ENCODE assay signal across 2 cellular contexts in the genomic region with DNA sequence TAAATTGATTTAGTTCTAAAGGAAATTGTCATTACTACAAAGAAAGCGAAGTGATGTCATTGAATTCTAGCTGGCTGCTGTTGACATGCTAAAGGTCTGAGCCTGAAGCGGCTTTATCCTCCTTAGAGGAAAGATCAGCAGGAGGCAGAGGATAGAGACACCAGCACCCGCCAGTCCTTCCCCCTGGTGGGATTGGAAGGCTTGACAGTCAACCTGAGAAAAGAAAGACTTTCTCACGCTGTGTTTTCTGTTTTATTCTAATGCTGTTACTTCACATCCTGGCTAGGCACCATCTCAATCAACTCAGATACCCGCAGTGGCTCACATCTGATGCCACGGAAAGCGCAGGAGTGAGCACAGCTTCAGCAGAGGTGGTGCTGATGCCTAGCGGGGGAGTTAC.
TF ChIP-seq lines count a peak whose summit lies in the region.

No MANE protein-coding gene starts in this region.

TF ChIP-seq in liver, 16 proteins besides CTCF, POLR2A, EP300 and RAD21:
- TF ChIP-seq, protein P1, sequence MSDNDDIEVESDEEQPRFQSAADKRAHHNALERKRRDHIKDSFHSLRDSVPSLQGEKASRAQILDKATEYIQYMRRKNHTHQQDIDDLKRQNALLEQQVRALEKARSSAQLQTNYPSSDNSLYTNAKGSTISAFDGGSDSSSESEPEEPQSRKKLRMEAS (IDR thresholded peaks at IDR 0.05), result no peak
- no peak for TF ChIP-seq GABPA (IDR thresholded peaks at IDR 0.05 in 1 of 2, conservative IDR thresholded peaks at IDR 0.05 in 1 of 2)

TF ChIP-seq in HepG2, 621 proteins besides CTCF, POLR2A, EP300 and RAD21:
- TF ChIP-seq CEBPB (IDR thresholded peaks at IDR 0.05; ENCODE audit: borderline replicate concordance, low read depth, low read length) (no peak), ZNF589 (CRISPR knock-in tag; conservative IDR thresholded peaks at IDR 0.05) (no peak), TOPORS (CRISPR knock-in tag; IDR thresholded peaks at IDR 0.05) (no peak), ZNF547 (CRISPR knock-in tag; IDR thresholded peaks at IDR 0.05) (no peak), ZNF235 (CRISPR knock-in tag; IDR thresholded peaks at IDR 0.05; ENCODE audit: borderline replicate concordance) (no peak), RBM39 (IDR thresholded peaks at IDR 0.05; ENCODE audit: low read depth, low read length, poor library complexity, severe bottlenecking) (no peak), CEBPG (CRISPR knock-in tag; IDR thresholded peaks at IDR 0.05) (no peak)
- TF ChIP-seq, protein P2, sequence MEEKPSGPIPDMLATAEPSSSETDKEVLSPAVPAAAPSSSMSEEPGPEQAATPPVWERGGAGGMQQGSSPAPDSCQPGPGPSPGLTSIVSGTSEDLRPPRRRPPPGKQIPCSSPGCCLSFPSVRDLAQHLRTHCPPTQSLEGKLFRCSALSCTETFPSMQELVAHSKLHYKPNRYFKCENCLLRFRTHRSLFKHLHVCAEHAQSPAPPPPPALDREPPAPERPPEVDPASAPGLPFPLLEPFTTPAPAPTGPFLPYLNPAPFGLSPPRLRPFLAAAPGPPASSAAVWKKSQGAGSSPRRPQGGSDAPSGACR (CRISPR knock-in tag; IDR thresholded peaks at IDR 0.05), result no peak
- TF ChIP-seq, protein P3, sequence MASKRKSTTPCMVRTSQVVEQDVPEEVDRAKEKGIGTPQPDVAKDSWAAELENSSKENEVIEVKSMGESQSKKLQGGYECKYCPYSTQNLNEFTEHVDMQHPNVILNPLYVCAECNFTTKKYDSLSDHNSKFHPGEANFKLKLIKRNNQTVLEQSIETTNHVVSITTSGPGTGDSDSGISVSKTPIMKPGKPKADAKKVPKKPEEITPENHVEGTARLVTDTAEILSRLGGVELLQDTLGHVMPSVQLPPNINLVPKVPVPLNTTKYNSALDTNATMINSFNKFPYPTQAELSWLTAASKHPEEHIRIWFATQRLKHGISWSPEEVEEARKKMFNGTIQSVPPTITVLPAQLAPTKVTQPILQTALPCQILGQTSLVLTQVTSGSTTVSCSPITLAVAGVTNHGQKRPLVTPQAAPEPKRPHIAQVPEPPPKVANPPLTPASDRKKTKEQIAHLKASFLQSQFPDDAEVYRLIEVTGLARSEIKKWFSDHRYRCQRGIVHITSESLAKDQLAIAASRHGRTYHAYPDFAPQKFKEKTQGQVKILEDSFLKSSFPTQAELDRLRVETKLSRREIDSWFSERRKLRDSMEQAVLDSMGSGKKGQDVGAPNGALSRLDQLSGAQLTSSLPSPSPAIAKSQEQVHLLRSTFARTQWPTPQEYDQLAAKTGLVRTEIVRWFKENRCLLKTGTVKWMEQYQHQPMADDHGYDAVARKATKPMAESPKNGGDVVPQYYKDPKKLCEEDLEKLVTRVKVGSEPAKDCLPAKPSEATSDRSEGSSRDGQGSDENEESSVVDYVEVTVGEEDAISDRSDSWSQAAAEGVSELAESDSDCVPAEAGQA (IDR thresholded peaks at IDR 0.05; ENCODE audit: low read depth), result no peak
- TF ChIP-seq, protein P3 (CRISPR knock-in tag; IDR thresholded peaks at IDR 0.05; ENCODE audit: borderline replicate concordance), result no peak
- TF ChIP-seq, protein P4, sequence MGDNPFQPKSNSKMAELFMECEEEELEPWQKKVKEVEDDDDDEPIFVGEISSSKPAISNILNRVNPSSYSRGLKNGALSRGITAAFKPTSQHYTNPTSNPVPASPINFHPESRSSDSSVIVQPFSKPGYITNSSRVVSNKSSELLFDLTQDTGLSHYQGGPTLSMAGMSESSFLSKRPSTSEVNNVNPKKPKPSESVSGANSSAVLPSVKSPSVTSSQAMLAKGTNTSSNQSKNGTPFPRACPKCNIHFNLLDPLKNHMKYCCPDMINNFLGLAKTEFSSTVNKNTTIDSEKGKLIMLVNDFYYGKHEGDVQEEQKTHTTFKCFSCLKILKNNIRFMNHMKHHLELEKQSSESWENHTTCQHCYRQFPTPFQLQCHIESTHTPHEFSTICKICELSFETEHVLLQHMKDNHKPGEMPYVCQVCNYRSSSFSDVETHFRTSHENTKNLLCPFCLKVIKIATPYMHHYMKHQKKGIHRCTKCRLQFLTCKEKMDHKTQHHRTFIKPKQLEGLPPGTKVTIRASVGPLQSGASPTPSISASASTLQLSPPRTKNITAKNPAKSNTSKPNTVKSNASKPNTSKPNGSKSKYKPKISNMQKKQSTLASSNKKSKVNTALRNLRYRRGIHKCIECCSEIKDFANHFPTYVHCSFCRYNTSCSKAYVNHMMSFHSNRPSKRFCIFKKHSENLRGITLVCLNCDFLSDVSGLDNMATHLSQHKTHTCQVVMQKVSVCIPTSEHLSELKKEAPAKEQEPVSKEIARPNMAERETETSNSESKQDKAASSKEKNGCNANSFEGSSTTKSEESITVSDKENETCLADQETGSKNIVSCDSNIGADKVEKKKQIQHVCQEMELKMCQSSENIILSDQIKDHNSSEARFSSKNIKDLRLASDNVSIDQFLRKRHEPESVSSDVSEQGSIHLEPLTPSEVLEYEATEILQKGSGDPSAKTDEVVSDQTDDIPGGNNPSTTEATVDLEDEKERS (CRISPR knock-in tag; IDR thresholded peaks at IDR 0.05), result no peak
